Comparison of ENCODE assay signal across 1 cellular context in genomic region chr16:4684763-4685162, GRCh38.
A peak's percentile ranks its signal among the peaks of the same experiment; 100 is the strongest.
TF ChIP-seq lines count a peak whose summit lies in the region.

No MANE protein-coding gene starts in this region.

TF ChIP-seq in liver, 16 proteins besides CTCF, POLR2A, EP300 and RAD21 (continued from another document):
- TF ChIP-seq REST (IDR thresholded peaks at IDR 0.05) (peak; percentile 80), EGR1 (IDR thresholded peaks at IDR 0.05; ENCODE audit: low read depth in 2 of 2) (peak in 1 of 2 donors; percentile 25), JUND (IDR thresholded peaks at IDR 0.05) (peak in 1 of 2 donors; percentile 72), TAF1 (conservative IDR thresholded peaks at IDR 0.05) (no peak), GABPA (IDR thresholded peaks at IDR 0.05 in 1 of 2, conservative IDR thresholded peaks at IDR 0.05 in 1 of 2) (peak in 1 of 2 donors; percentile 21), ZBTB33 (IDR thresholded peaks at IDR 0.05) (no peak), FOXA1 (IDR thresholded peaks at IDR 0.05) (no peak)
- TF ChIP-seq, protein P1, sequence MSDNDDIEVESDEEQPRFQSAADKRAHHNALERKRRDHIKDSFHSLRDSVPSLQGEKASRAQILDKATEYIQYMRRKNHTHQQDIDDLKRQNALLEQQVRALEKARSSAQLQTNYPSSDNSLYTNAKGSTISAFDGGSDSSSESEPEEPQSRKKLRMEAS (IDR thresholded peaks at IDR 0.05) = peak; percentile 88
